ENCODE assay signal across 1 cellular context in genomic region chr20:8994045-8994444, GRCh38.
TF ChIP-seq lines count a peak whose summit lies in the region.

No MANE protein-coding gene starts in this region.

TF ChIP-seq in GM23338, 12 proteins besides CTCF, POLR2A, EP300 and RAD21 (continued from another document):
- TF ChIP-seq REST (IDR thresholded peaks at IDR 0.05; ENCODE audit: unreplicated experiment) = no peak
- TF ChIP-seq ZNF114 (CRISPR knock-in tag; IDR thresholded peaks at IDR 0.05) = no peak
- no peak for TF ChIP-seq NANOG (IDR thresholded peaks at IDR 0.05; ENCODE audit: borderline replicate concordance)
- no peak for TF ChIP-seq EZH2 (IDR thresholded peaks at IDR 0.05; ENCODE audit: low read depth, unreplicated experiment)
- no peak for TF ChIP-seq ETS1 (IDR thresholded peaks at IDR 0.05)
- TF ChIP-seq CREB1 (CRISPR knock-in tag; IDR thresholded peaks at IDR 0.05; ENCODE audit: low read depth) = no peak
- TF ChIP-seq STAT1 (IDR thresholded peaks at IDR 0.05; ENCODE audit: unreplicated experiment) = no peak
